10 cellular contexts compared by ENCODE assay signal in the genomic region with DNA sequence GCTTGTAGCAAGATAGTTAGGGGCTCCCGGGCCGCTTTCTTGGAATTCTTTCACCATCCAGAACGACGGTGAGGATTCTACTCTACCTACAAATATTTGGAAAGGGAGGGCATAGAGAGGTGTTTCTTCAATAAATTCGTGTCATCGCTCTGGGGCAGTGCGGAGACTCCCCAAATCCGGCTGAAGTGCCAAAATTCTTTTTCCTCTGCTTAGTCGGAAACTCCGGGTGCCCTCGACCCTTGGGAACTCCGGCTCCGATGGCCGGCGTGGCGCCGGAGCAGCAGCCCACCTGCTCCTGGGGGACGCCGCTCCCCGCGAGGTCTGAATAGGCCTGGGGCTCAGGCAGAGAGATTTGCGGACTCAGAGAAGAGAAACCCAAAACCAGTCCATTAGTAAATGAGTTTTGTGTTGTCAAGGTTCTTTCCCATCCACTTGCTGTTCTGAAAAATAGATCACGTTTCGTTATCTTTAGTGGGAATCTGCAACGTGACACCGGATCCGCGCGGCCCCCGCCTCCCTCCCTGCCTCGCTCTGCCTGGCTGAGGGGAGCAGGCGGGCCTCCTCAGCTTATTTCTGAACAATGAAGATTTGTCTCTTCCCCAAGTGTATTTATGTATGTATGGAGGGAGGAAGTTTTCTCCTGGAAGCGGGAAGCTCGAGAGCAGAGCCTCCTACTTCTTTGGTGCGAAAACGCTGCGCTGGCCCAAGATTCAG. TPM values are rescaled to one million over a fixed set of nuclear protein-coding genes. Genes with fewer than 3 reads are reported as not detected.
A peak's percentile ranks its signal among the peaks of the same experiment; 100 is the strongest.
DNase-seq lines count a peak whose midpoint lies in the region; ATAC-seq and TF ChIP-seq lines count a peak whose summit lies in the region.
"Had no signal": no experiment of that assay in that cellular context is flagged by ENCODE, and none has a peak within 500 bp of the region (broad histone marks: within the 10 kb centered on the region; RNA-seq: fewer than 3 reads in every experiment).

No MANE protein-coding gene starts in this region.

- ATAC-seq in GM19324 (IDR thresholded peaks at IDR 0.05; ENCODE audit: low FRiP score, unreplicated experiment) = no peak

- H3K36me3 Mint-ChIP-seq in chondrocyte (ENCODE audit: low read depth) = peaks cover 5% of the 10 kb centered on the region

- no peaks in the 10 kb centered on the region for H3K9me3 Mint-ChIP-seq in chondrocyte (ENCODE audit: low read depth)

- intact Hi-C loops in transverse colon (cut with DNase I; ENCODE audit: low total_unique reads) = no loop called here

- peak overlapping the region; percentile 94 for H3K4me2 ChIP-seq in parathyroid adenoma (ENCODE audit: low read length)

- H3K79me2 ChIP-seq in parathyroid adenoma = peaks cover 23% of the 10 kb centered on the region

- in situ Hi-C loops in transverse colon (cut with MboI; ENCODE audit: low pct_ligation_motif_present in 1 of 4, low pct_unique_long_range_greater_than_20kb in 1 of 4, low sequenced_read_pairs in 3 of 4) = no loop called here

- no peaks in the 10 kb centered on the region for H3K9me3 ChIP-seq in parathyroid adenoma (ENCODE audit: control insufficient read depth, low read length)
- H3K9me3 ChIP-seq in transverse colon = no peaks in the 10 kb centered on the region
- H3K9me3 ChIP-seq: uterus had no signal

- no peaks in the 10 kb centered on the region for H3K27me3 Mint-ChIP-seq in chondrocyte (ENCODE audit: low read depth)

- H3K27ac Mint-ChIP-seq in chondrocyte (ENCODE audit: unreplicated experiment) = peak overlapping the region; percentile 95

- H3K4me1 ChIP-seq in parathyroid adenoma (peaks cover 11% of the 10 kb centered on the region), transverse colon (peaks cover 17 to 51% (median 38%) of the 10 kb centered on the region in 4 donors)

- peaks cover 73% of the 10 kb centered on the region for H3K4me1 Mint-ChIP-seq in chondrocyte (ENCODE audit: low read depth)

- peak overlapping the region; percentile 87 for H3K4me3 ChIP-seq in parathyroid adenoma (ENCODE audit: low read depth, low read length)
- H3K4me3 ChIP-seq in transverse colon = no peak overlapping the region
- H3K4me3 ChIP-seq: uterus had no signal

- no peak for TF ChIP-seq POLR2A in transverse colon (IDR thresholded peaks at IDR 0.05)

- H2AFZ ChIP-seq in parathyroid adenoma = peak overlapping the region; percentile 78

- TF ChIP-seq CTCF in chondrocyte (IDR thresholded peaks at IDR 0.05) = no peak
- TF ChIP-seq CTCF in parathyroid adenoma (IDR thresholded peaks at IDR 0.05) = no peak
- TF ChIP-seq CTCF in transverse colon (IDR thresholded peaks at IDR 0.05) = no peak

- no peaks in the 10 kb centered on the region for H3K36me3 ChIP-seq in parathyroid adenoma (ENCODE audit: control insufficient read depth, insufficient read depth, low read length)
- H3K36me3 ChIP-seq in transverse colon = no peaks in the 10 kb centered on the region
- H3K36me3 ChIP-seq: uterus had no signal

- H3K27me3 ChIP-seq in parathyroid adenoma (ENCODE audit: control insufficient read depth, insufficient read depth, low read length) (no peaks in the 10 kb centered on the region), transverse colon (peaks cover 100% of the 10 kb centered on the region)

- H3K27ac ChIP-seq in parathyroid adenoma (peak overlapping the region; percentile 96), transverse colon (no peak overlapping the region)
- H3K27ac ChIP-seq: uterus had no signal

- DNase-seq in NCI-H524 (lab: John Stamatoyannopoulos, UW) = peak; percentile 21 to 65
- DNase-seq in NCI-H524 treated with DMSO at 0.1 percent for 48 hours (lab: John Stamatoyannopoulos, UW) = no peak
- DNase-seq in NCI-H128 (lab: John Stamatoyannopoulos, UW; ENCODE audit: unreplicated experiment) = peak; percentile 78
- DNase-seq in chondrocyte (ENCODE audit: low spot score) = no peak
- DNase-seq in transverse colon = no peak
- no peak for DNase-seq in midbrain (lab: John Stamatoyannopoulos, UW)
- DNase-seq: foreskin melanocyte, uterus had no signal

- TF ChIP-seq EP300 in transverse colon (IDR thresholded peaks at IDR 0.05; ENCODE audit: low read depth) = no peak

- 19% methylated on average over 37 of the region's 37 CpGs; no CpG with 5 or more reads in 1 of the 2 donors for WGBS in transverse colon (ENCODE audit: low coverage in 1 of 2), 2 donors

- H3K4me3 Mint-ChIP-seq in chondrocyte (ENCODE audit: unreplicated experiment) = peak overlapping the region; percentile 73

- H3K9ac ChIP-seq in parathyroid adenoma = peak overlapping the region; percentile 78

RNA-seq across cellular contexts. Expression of a gene that starts 3.6 kb away (rescaled TPM):
- total RNA-seq in chondrocyte = 92.0 to 204 TPM (median 94.6 TPM) in 3 replicates
- under 1 TPM in 1 of 4 donors, not detected in 3; 0.14 TPM for total RNA-seq in transverse colon

Comparison
In these comparisons a context has a peak if more than half of its experiments do, and no peak if none do; other contexts are left out.
1. DNase-seq: peak in NCI-H524 (2 of 2) and NCI-H128 (single experiment); none in NCI-H524 treated with DMSO at 0.1 percent for 48 hours (single experiment), chondrocyte (single experiment), transverse colon (single experiment) and midbrain (single experiment).
2. RNA of a gene that starts 3.6 kb away (total RNA-seq): 92.0 to 204 TPM in chondrocyte; 0.14 TPM in transverse colon; every median in the first group is over 10 times any median in the second.